In the genomic region with DNA sequence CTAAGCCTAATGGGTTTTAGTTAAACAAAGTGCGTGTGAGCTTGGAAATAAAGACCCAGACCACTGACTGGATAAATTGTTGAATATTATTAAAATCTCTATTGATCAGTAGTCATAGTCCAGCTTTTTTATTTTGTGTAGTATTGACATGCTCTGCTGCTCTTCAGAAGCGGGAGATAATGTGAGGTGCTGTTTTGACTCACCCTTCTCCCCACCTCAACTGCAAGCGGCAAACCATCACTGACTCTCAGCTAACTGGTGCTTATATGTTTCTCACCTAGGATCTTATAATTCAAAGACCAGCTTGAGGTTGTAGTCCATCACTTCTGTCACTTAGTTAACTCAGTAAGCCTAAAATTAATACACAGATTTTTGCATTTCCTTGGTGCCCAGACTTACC, we compare ENCODE assay signal across 31 cellular contexts.
DNase-seq lines count a peak whose midpoint lies in the region; ATAC-seq, FAIRE-seq and TF ChIP-seq lines count a peak whose summit lies in the region.
"Had no signal": no experiment of that assay in that cellular context is flagged by ENCODE, and none has a peak within 500 bp of the region (broad histone marks: within the 10 kb centered on the region; RNA-seq: fewer than 3 reads in every experiment).

No MANE protein-coding gene starts in this region.

- H3K9me3 Mint-ChIP-seq in immature natural killer cell = peaks cover 0 to 3% (median 0%) of the 10 kb centered on the region in 6 donors
- H3K9me3 Mint-ChIP-seq: activated CD4-positive, alpha-beta memory T cell treated with anti-CD3 and anti-CD28 coated beads, Interleukin-2, amount 10 ng/mL, durations not matched to agents 7 days and 5 days; activated naive CD8-positive, alpha-beta T cell treated with anti-CD3 and anti-CD28 coated beads, Interleukin-2, amount 50 U/mL, for 24 hours had no signal

- no peak for TF ChIP-seq POLR2A in GM12891 (IDR thresholded peaks at IDR 0.05; ENCODE audit: low read depth, low read length)
- no peak for TF ChIP-seq POLR2A in breast epithelium (IDR thresholded peaks at IDR 0.05)

- H3K4me1 ChIP-seq in breast epithelium = no peaks in the 10 kb centered on the region
- H3K4me1 ChIP-seq: A549, neural progenitor cell, testis had no signal

- H3K4me3 ChIP-seq in H7 (ENCODE audit: insufficient read depth, low read depth, low read length) (no peak overlapping the region), breast epithelium (no peak overlapping the region)
- H3K4me3 ChIP-seq: A549, neural progenitor cell, testis had no signal

- peaks cover 2 to 5% (median 3%) of the 10 kb centered on the region in 3 donors for H3K27me3 Mint-ChIP-seq in immature natural killer cell (ENCODE audit: low read depth in 3 of 3)
- H3K27me3 Mint-ChIP-seq: activated naive CD8-positive, alpha-beta T cell treated with anti-CD3 and anti-CD28 coated beads, Interleukin-2, amount 50 U/mL, for 24 hours; progenitor cell of endocrine pancreas had no signal

- H3K36me3 ChIP-seq in H7 (replicated peaks; ENCODE audit: control insufficient read depth, insufficient read depth, low read length) (no peaks in the 10 kb centered on the region), breast epithelium (no peaks in the 10 kb centered on the region)
- H3K36me3 ChIP-seq: neural progenitor cell had no signal

- no peak overlapping the region for H3K27ac Mint-ChIP-seq in immature natural killer cell
- H3K27ac Mint-ChIP-seq: activated CD4-positive, alpha-beta memory T cell treated with anti-CD3 and anti-CD28 coated beads, Interleukin-2, amount 10 ng/mL, durations not matched to agents 7 days and 5 days; activated naive CD8-positive, alpha-beta T cell treated with anti-CD3 and anti-CD28 coated beads, Interleukin-2, amount 50 U/mL, for 24 hours; neural progenitor cell; progenitor cell of endocrine pancreas had no signal

- no peaks in the 10 kb centered on the region for H3K36me3 Mint-ChIP-seq in immature natural killer cell
- H3K36me3 Mint-ChIP-seq: neural progenitor cell had no signal

- DNase-seq in GM12891 (ENCODE audit: insufficient read length, low spot score) (no peak), H7 (no peak), kidney tubule cell (ENCODE audit: low spot score) (no peak), immature natural killer cell (no peak), breast epithelium (ENCODE audit: low spot score in 2 of 2) (no peak)
- DNase-seq: activated CD4-positive, alpha-beta memory T cell treated with anti-CD3 and anti-CD28 coated beads, Interleukin-2, amount 10 ng/mL, durations not matched to agents 7 days and 5 days; activated CD4-positive, CD25-positive, alpha-beta regulatory T cell treated with anti-CD3 and anti-CD28 coated beads, Interleukin-2, amount 50 U/mL, for 72 hours; activated gamma-delta T cell; activated naive CD8-positive, alpha-beta T cell treated with anti-CD3 and anti-CD28 coated beads, Interleukin-2, amount 50 U/mL, for 24 hours; DMS79; glutamatergic neuron; Kasumi-1; mammary epithelial cell; MV-4-11; NCI-H1694 treated with DMSO at 0.1 percent for 48 hours; NCI-H2171 treated with DMSO at 0.1 percent for 48 hours; NCI-H526 treated with DMSO at 0.1 percent for 48 hours; stimulated activated naive CD4-positive, alpha-beta T cell treated with Interleukin-2 at 50 U/mL for 16 hours; testis had no signal

- no peak overlapping the region for H3K27ac ChIP-seq in breast epithelium
- H3K27ac ChIP-seq: A549, epithelial cell of prostate, neural progenitor cell, testis had no signal

- TF ChIP-seq CTCF in breast epithelium (IDR thresholded peaks at IDR 0.05) = no peak

- no peak overlapping the region for H3K4me3 Mint-ChIP-seq in immature natural killer cell
- H3K4me3 Mint-ChIP-seq: activated CD4-positive, alpha-beta memory T cell treated with anti-CD3 and anti-CD28 coated beads, Interleukin-2, amount 10 ng/mL, durations not matched to agents 7 days and 5 days; activated naive CD8-positive, alpha-beta T cell treated with anti-CD3 and anti-CD28 coated beads, Interleukin-2, amount 50 U/mL, for 24 hours; neural progenitor cell had no signal

- H3K27me3 ChIP-seq in H7 (ENCODE audit: control insufficient read depth, insufficient read depth, low read length) (no peaks in the 10 kb centered on the region), breast epithelium (no peaks in the 10 kb centered on the region)
- H3K27me3 ChIP-seq: neural progenitor cell, testis had no signal

- ATAC-seq in GM18867 (IDR thresholded peaks at IDR 0.05; ENCODE audit: unreplicated experiment) (peak; percentile 95), HG02610 (IDR thresholded peaks at IDR 0.05; ENCODE audit: unreplicated experiment) (peak; percentile 66), HG03354 (IDR thresholded peaks at IDR 0.05; ENCODE audit: poor library complexity, severe bottlenecking, unreplicated experiment) (peak; percentile 75)
- ATAC-seq: A549; activated naive CD8-positive, alpha-beta T cell treated with anti-CD3 and anti-CD28 coated beads, Interleukin-2, amount 50 U/mL, for 24 hours; HepG2; sciatic nerve had no signal

- H3K4me1 Mint-ChIP-seq in immature natural killer cell = no peaks in the 10 kb centered on the region
- H3K4me1 Mint-ChIP-seq: activated CD4-positive, alpha-beta memory T cell treated with anti-CD3 and anti-CD28 coated beads, Interleukin-2, amount 10 ng/mL, durations not matched to agents 7 days and 5 days; activated naive CD8-positive, alpha-beta T cell treated with anti-CD3 and anti-CD28 coated beads, Interleukin-2, amount 50 U/mL, for 24 hours had no signal

- no peak for FAIRE-seq in GM12891 (lab: Jason Lieb, UNC)
- FAIRE-seq: A549, GM12892, H1, HepG2, urothelium cell line had no signal

- no peaks in the 10 kb centered on the region for H3K9me3 ChIP-seq in breast epithelium
- H3K9me3 ChIP-seq: A549, testis had no signal

- intact Hi-C loops in breast epithelium (cut with DNase I; ENCODE audit: low total_unique reads) = no loop called here

TF ChIP-seq in GM12891, 5 proteins besides CTCF, POLR2A, EP300 and RAD21:
- TF ChIP-seq PAX5 (IDR thresholded peaks at IDR 0.05; ENCODE audit: insufficient read depth, low read length, severe bottlenecking) (peak; percentile 34), POU2F2 (IDR thresholded peaks at IDR 0.05; ENCODE audit: low read depth, low read length) (no peak)
TF ChIP-seq in GM12891: peak in this region for 1.
